ENCODE assay signal across 1 cellular context in the genomic region with DNA sequence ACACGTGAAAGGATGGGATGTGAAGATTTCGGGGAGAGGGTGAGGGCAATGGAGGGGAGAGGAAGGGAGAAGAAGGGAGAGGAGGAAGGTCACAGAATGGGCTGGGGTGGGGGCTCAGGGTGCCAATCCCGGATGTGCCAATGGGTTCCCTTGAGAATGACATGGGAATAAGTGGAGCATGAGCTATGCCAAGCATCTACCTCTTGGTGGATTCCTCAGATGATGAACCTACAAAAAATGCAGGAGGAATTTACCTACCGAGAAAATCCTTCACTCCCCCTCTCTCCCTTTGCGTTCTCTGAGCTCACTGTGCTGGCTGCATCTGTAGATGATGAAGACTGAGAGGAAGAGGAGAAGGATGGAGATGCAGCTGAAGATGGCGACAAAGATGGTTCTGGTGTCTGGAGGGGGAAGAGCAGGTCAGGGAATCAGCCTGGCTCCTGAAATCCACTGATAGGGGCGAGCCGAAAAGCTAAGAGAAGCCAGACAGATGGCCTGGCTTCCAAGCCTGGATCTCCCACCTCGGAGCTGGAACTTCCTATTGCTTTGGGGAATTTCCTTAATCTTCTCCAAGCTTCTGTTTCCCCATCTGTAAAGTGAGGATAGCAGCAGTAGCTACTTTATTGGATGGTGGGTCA.
TF ChIP-seq lines count a peak whose summit lies in the region.

No MANE protein-coding gene starts in this region.

TF ChIP-seq in H1, 55 proteins besides CTCF, POLR2A, EP300 and RAD21:
- TF ChIP-seq CHD1 (IDR thresholded peaks at IDR 0.05; ENCODE audit: low read depth, low read length), result no peak
